ENCODE assay signal across 26 cellular contexts in genomic region chr12:2667716-2668440, GRCh38.
DNase-seq lines count a peak whose midpoint lies in the region; ATAC-seq, FAIRE-seq and TF ChIP-seq lines count a peak whose summit lies in the region.
"Had no signal": no experiment of that assay in that cellular context is flagged by ENCODE, and none has a peak within 500 bp of the region (broad histone marks: within the 10 kb centered on the region; RNA-seq: fewer than 3 reads in every experiment).

No MANE protein-coding gene starts in this region.

- H3K9me3 Mint-ChIP-seq in WTC11 (no peaks in the 10 kb centered on the region), endodermal cell (no peaks in the 10 kb centered on the region)
- H3K9me3 Mint-ChIP-seq: CD8-positive, alpha-beta T cell had no signal

- WGBS in endodermal cell (ENCODE audit: insufficient coverage in 1 of 2, insufficient read length in 1 of 2), 2 experiments, result 87% methylated on average over 9 to 17 of the region's 17 CpGs
- 80 to 84% (median 84%) methylated on average over 17 of the region's 17 CpGs for WGBS in psoas muscle, 3 donors

- peak; percentile 69 for FAIRE-seq in urothelium cell line (lab: Jason Lieb, UNC)
- FAIRE-seq: G401.6, H1 had no signal

- POLR2A ChIA-PET in WTC11 (lab: Charles Lee), result interaction anchor here (0.6 kb wide), 1 partner anchor 1656 kb away, joined by 3 read pairs; no protein-coding TSS in a partner anchor

- TF ChIP-seq CTCF in WTC11 (IDR thresholded peaks at IDR 0.05) (no peak), endodermal cell (conservative IDR thresholded peaks at IDR 0.05) (no peak), omental fat pad (IDR thresholded peaks at IDR 0.05) (no peak), psoas muscle (IDR thresholded peaks at IDR 0.05) (no peak)

- H3K27me3 Mint-ChIP-seq in WTC11 (ENCODE audit: low read depth) (no peaks in the 10 kb centered on the region), endodermal cell (ENCODE audit: insufficient read depth) (no peaks in the 10 kb centered on the region)
- H3K27me3 Mint-ChIP-seq: B cell had no signal

- DNase-seq in WTC11 (ENCODE audit: low spot score), result peak; percentile 3
- DNase-seq in endodermal cell, result peak; percentile 39
- peak; percentile 5 for DNase-seq in omental fat pad (ENCODE audit: low spot score)
- no peak for DNase-seq in urothelium cell line (ENCODE audit: low spot score)
- no peak for DNase-seq in psoas muscle
- DNase-seq in dedifferentiated amniotic fluid mesenchymal stem cell (ENCODE audit: extremely low spot score), result no peak
- DNase-seq in NCI-H2029 treated with DMSO at 0.1 percent for 48 hours (lab: John Stamatoyannopoulos, UW), result no peak
- DNase-seq: CD8-positive, alpha-beta T cell; Karpas-422; MV-4-11; NCI-H1105; NCI-H1436 treated with DMSO at 0.1 percent for 48 hours; NCI-H1930; NCI-H446; NCI-H526; NCI-H82; NK-92 treated with Interleukin-12 subunit alpha and Interleukin-12 subunit beta, amount 100 ng/mL, for 24 hours; PC-9 had no signal

- H3K9me3 ChIP-seq in endodermal cell (ENCODE audit: control insufficient read depth, low read length) (no peaks in the 10 kb centered on the region), psoas muscle (no peaks in the 10 kb centered on the region)
- H3K9me3 ChIP-seq: Caco-2, SJSA1 had no signal

- H3K36me3 Mint-ChIP-seq in WTC11 (no peaks in the 10 kb centered on the region), endodermal cell (ENCODE audit: low read depth) (no peaks in the 10 kb centered on the region)

- H3K36me3 ChIP-seq in endodermal cell (ENCODE audit: control insufficient read depth, insufficient read depth, low read length) (no peaks in the 10 kb centered on the region), psoas muscle (ENCODE audit: insufficient read depth in 1 of 2, low read depth in 1 of 2) (no peaks in the 10 kb centered on the region)

- H3K27ac ChIP-seq in endodermal cell (ENCODE audit: low read depth, low read length), result no peak overlapping the region
- no peak overlapping the region for H3K27ac ChIP-seq in psoas muscle
- H3K27ac ChIP-seq: C4-2B, PC-9, SJSA1 had no signal

- H3K4me3 ChIP-seq in endodermal cell (ENCODE audit: low read length), result no peak overlapping the region
- H3K4me3 ChIP-seq in psoas muscle, result no peak overlapping the region
- H3K4me3 ChIP-seq: PC-9, SJSA1 had no signal

- no peak overlapping the region for H3K9ac ChIP-seq in endodermal cell (ENCODE audit: extremely low read depth, low read length, poor library complexity, severe bottlenecking)

- H3K4me1 ChIP-seq in endodermal cell (ENCODE audit: control insufficient read depth, insufficient read depth, low read length) (no peaks in the 10 kb centered on the region), psoas muscle (no peaks in the 10 kb centered on the region)
- H3K4me1 ChIP-seq: Caco-2, SJSA1 had no signal

- peak overlapping the region; percentile 11; the same call in 1 of the 2 replicates for H3K27ac Mint-ChIP-seq in WTC11
- H3K27ac Mint-ChIP-seq in endodermal cell, result no peak overlapping the region
- H3K27ac Mint-ChIP-seq: B cell; CD8-positive, alpha-beta T cell had no signal

- H3K4me1 Mint-ChIP-seq in WTC11 (no peaks in the 10 kb centered on the region), endodermal cell (no peaks in the 10 kb centered on the region)
- H3K4me1 Mint-ChIP-seq: B cell had no signal

- CTCF ChIA-PET in WTC11 (lab: Charles Lee), result interaction anchor here (1.0 to 1.5 kb wide), 3 partner anchors 15 to 116 kb away, joined by 3 to 4 read pairs (median 3); no protein-coding TSS in a partner anchor

- no peak overlapping the region for H3K4me3 Mint-ChIP-seq in WTC11
- H3K4me3 Mint-ChIP-seq in endodermal cell, result no peak overlapping the region
- H3K4me3 Mint-ChIP-seq: B cell; CD8-positive, alpha-beta T cell had no signal

- intact Hi-C loops in psoas muscle (cut with DNase I), result no loop called here

- no peak for ATAC-seq in WTC11
- no peak for ATAC-seq in omental fat pad (ENCODE audit: low FRiP score)
- ATAC-seq in psoas muscle, result no peak
- ATAC-seq: CD8-positive, alpha-beta T cell; HCT116; Right ventricle myocardium inferior had no signal

- H3K27me3 ChIP-seq in endodermal cell (ENCODE audit: control insufficient read depth, insufficient read depth, low read length, poor library complexity, severe bottlenecking) (no peaks in the 10 kb centered on the region), psoas muscle (ENCODE audit: insufficient read depth in 3 of 3, low read length in 2 of 3) (no peaks in the 10 kb centered on the region)
- H3K27me3 ChIP-seq: SJSA1 had no signal

TF ChIP-seq in WTC11, 78 proteins besides CTCF, POLR2A, EP300 and RAD21 (continues in another document):
- TF ChIP-seq ZNF232 (CRISPR knock-in tag; IDR thresholded peaks at IDR 0.05) (no peak), MAX (CRISPR knock-in tag; IDR thresholded peaks at IDR 0.05) (no peak), ZNF671 (CRISPR knock-in tag; IDR thresholded peaks at IDR 0.05) (no peak), ZBTB43 (CRISPR knock-in tag; IDR thresholded peaks at IDR 0.05) (no peak), GRHL2 (CRISPR knock-in tag; IDR thresholded peaks at IDR 0.05; ENCODE audit: insufficient replicate concordance, severe bottlenecking) (no peak), AFF4 (CRISPR knock-in tag; IDR thresholded peaks at IDR 0.05; ENCODE audit: borderline replicate concordance) (no peak), RELA (CRISPR knock-in tag; IDR thresholded peaks at IDR 0.05; ENCODE audit: borderline replicate concordance) (no peak), MYBL2 (CRISPR knock-in tag; IDR thresholded peaks at IDR 0.05) (no peak), E2F5 (CRISPR knock-in tag; IDR thresholded peaks at IDR 0.05) (no peak), ERG (CRISPR knock-in tag; IDR thresholded peaks at IDR 0.05) (no peak), KAT7 (CRISPR knock-in tag; IDR thresholded peaks at IDR 0.05; ENCODE audit: borderline replicate concordance) (no peak), ATF3 (CRISPR knock-in tag; conservative IDR thresholded peaks at IDR 0.05) (no peak), TEAD4 (CRISPR knock-in tag; IDR thresholded peaks at IDR 0.05) (no peak)

Comparison
In these comparisons a context has a peak if more than half of its experiments do, and no peak if none do; other contexts are left out.
1. DNase-seq: peak in WTC11 (single experiment), endodermal cell (single experiment) and omental fat pad (single experiment); none in urothelium cell line (single experiment), psoas muscle (0 of 2), dedifferentiated amniotic fluid mesenchymal stem cell (single experiment) and NCI-H2029 treated with DMSO at 0.1 percent for 48 hours (single experiment).